In the genomic region with DNA sequence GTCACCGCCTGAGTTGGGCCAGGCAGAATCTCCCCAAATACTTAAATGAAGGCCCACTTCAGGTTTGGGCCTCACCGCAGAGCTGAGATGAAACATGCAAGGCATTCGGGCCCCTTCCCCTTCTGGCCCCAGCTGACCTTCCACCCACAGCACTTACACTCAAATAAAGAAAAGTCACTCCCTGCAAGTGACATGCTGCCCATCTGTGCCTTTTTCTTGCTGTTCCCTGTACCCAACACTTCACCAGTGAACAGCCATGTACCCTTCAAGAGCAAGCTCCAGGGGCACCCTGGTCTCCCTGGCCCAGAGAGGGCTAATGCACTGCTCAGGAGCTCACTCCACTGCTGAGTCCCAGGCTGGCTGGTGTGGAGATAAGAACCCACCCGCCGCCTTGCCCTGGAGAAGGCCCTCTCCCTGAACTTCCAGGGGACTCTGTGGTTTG, we compare ENCODE assay signal across 13 cellular contexts. TPM values are rescaled to one million over a fixed set of nuclear protein-coding genes. Genes with fewer than 3 reads are reported as not detected.
DNase-seq lines count a peak whose midpoint lies in the region; ATAC-seq, FAIRE-seq and TF ChIP-seq lines count a peak whose summit lies in the region.
"Had no signal": no experiment of that assay in that cellular context is flagged by ENCODE, and none has a peak within 500 bp of the region (broad histone marks: within the 10 kb centered on the region; RNA-seq: fewer than 3 reads in every experiment).

No MANE protein-coding gene starts in this region.

- H3K4me1 ChIP-seq in HUES48 (ENCODE audit: control insufficient read depth, insufficient read depth, low read length) (peaks cover 28% of the 10 kb centered on the region), H1 (replicated peaks in 1 of 4; ENCODE audit: control insufficient read depth in 3 of 4, insufficient read depth in 4 of 4, low read length in 3 of 4) (peaks cover 2 to 24% (median 12%) of the 10 kb centered on the region in 4 experiments), lower lobe of right lung (peaks cover 100% of the 10 kb centered on the region), spleen (peaks cover 54 to 99% (median 81%) of the 10 kb centered on the region in 6 donors)

- H3K79me2 ChIP-seq in H1 (ENCODE audit: control insufficient read depth in 1 of 2, insufficient read depth in 2 of 2, low read length in 2 of 2), result no peaks in the 10 kb centered on the region

- H4K5ac ChIP-seq in H1 (ENCODE audit: insufficient read length, low read depth, low read length), result no peak overlapping the region

- no peak overlapping the region for H3K4ac ChIP-seq in H1 (replicated peaks; ENCODE audit: insufficient read length, low read depth, low read length)

- no peak overlapping the region for H2BK120ac ChIP-seq in H1 (replicated peaks; ENCODE audit: low read depth, low read length)

- H3K27me3 ChIP-seq in HUES48 (ENCODE audit: control insufficient read depth, insufficient read depth, low read length) (0 out of 2 replicates have a peak, but pooled peaks cover 5% of the 10 kb centered on the region), H1 (replicated peaks in 1 of 4; ENCODE audit: control insufficient read depth in 3 of 4, extremely low read depth in 1 of 4, insufficient read depth in 3 of 4, low read length in 3 of 4) (no peaks in the 10 kb centered on the region; a peak in 1 of 7 replicates), lower lobe of right lung (ENCODE audit: low read depth) (no peaks in the 10 kb centered on the region), spleen (replicated peaks in 1 of 7) (peaks cover 0 to 5% (median 0%) of the 10 kb centered on the region in 7 donors)

- H2BK12ac ChIP-seq in H1 (ENCODE audit: low read depth, low read length), result peak overlapping the region; percentile 84; the same call in 1 of the 2 replicates

- DNase-seq in H1 (ENCODE audit: low read depth in 1 of 2, low spot score in 2 of 2) (no peak), lower lobe of right lung (peak; percentile 28), spleen (peak; percentile 64), middle frontal gyrus (ENCODE audit: extremely low spot score, low spot score) (no peak), occipital lobe (lab: John Stamatoyannopoulos, UW) (no peak)
- DNase-seq in activated T-cell treated with anti-CD3 and anti-CD28 coated beads, Interleukin-2, amount 50 U/mL, for 48 hours, result no peak
- no peak for DNase-seq in activated CD4-positive, alpha-beta T cell treated with anti-CD3 and anti-CD28 coated beads, Interleukin-2, amount 50 U/mL, for 48 hours
- DNase-seq: activated CD4-positive, alpha-beta T cell treated with anti-CD3 and anti-CD28 coated beads for 4 hours; KG1; naive B cell; stimulated activated CD4-positive, alpha-beta T cell treated with anti-CD3 and anti-CD28 coated beads, Interleukin-15, amount 100 ng/mL, for 24 hours had no signal

- H4K20me1 ChIP-seq in H1 (replicated peaks in 1 of 2; ENCODE audit: control insufficient read depth in 1 of 2, insufficient read depth in 2 of 2, low read length in 2 of 2), result no peaks in the 10 kb centered on the region

- H3K23ac ChIP-seq in H1 (ENCODE audit: insufficient read length), result no peak overlapping the region

- no peak overlapping the region for H2AFZ ChIP-seq in H1 (ENCODE audit: low read length)

- no peak overlapping the region for H3K9ac ChIP-seq in HUES48 (ENCODE audit: low read depth, low read length)
- no peak overlapping the region for H3K9ac ChIP-seq in H1 (replicated peaks in 1 of 4; ENCODE audit: extremely low read depth in 1 of 4, low read depth in 3 of 4, low read length in 3 of 4)

- no peak overlapping the region for H3K14ac ChIP-seq in H1 (ENCODE audit: insufficient read length)

- peak overlapping the region; percentile 51; the same call in 1 of the 2 replicates for H3K18ac ChIP-seq in H1 (ENCODE audit: extremely low read depth, low read length)

- peak overlapping the region; percentile 61 for H4K91ac ChIP-seq in H1 (replicated peaks; ENCODE audit: insufficient read length, low read length)

- TF ChIP-seq RAD21 in H1 (IDR thresholded peaks at IDR 0.05 in 1 of 2, conservative IDR thresholded peaks at IDR 0.05 in 1 of 2; ENCODE audit: low read depth in 2 of 2, low read length in 2 of 2), result no peak

- no peak overlapping the region for H4K8ac ChIP-seq in H1 (ENCODE audit: extremely low read depth, insufficient read depth, low read length)

- TF ChIP-seq EP300 in H1 (IDR thresholded peaks at IDR 0.05; ENCODE audit: borderline replicate concordance in 1 of 2, low read depth in 2 of 2, low read length in 2 of 2), result no peak

- H3K27ac ChIP-seq in HUES48 (ENCODE audit: low read depth, low read length) (peak overlapping the region; percentile 4), H1 (ENCODE audit: low read depth, low read length) (no peak overlapping the region), lower lobe of right lung (peak overlapping the region; percentile 82), spleen (peak overlapping the region in 6 of 8 donors; percentile 29 to 92 (median 83))
- H3K27ac ChIP-seq: epithelial cell of prostate had no signal

- POLR2A ChIA-PET in H1 (lab: Charles Lee; ENCODE audit: partially characterized antibody), result interaction anchor here (0.7 to 2.7 kb wide), 2 partner anchors 11 to 40 kb away, joined by 3 to 6 read pairs; no protein-coding TSS in a partner anchor

- no peaks in the 10 kb centered on the region for H3K36me3 ChIP-seq in HUES48 (ENCODE audit: control insufficient read depth, insufficient read depth, low read length)
- H3K36me3 ChIP-seq in H1 (ENCODE audit: control insufficient read depth in 2 of 4, insufficient read depth in 4 of 4, low read length in 3 of 4), result no peaks in the 10 kb centered on the region
- H3K36me3 ChIP-seq in lower lobe of right lung, result no peaks in the 10 kb centered on the region
- no peaks in the 10 kb centered on the region for H3K36me3 ChIP-seq in spleen

- ATAC-seq in lower lobe of right lung, result no peak

- H2AK5ac ChIP-seq in H1 (ENCODE audit: low read depth, low read length), result no peak overlapping the region; the same call in 1 of the 2 replicates

- peak overlapping the region; percentile 59 to 61; a peak in 2 of 4 replicates for H3K4me2 ChIP-seq in H1 (ENCODE audit: insufficient read depth in 1 of 2, low read depth in 2 of 2, low read length in 2 of 2)

- CTCF ChIA-PET in H1 (lab: Charles Lee; ENCODE audit: partially characterized antibody), result interaction anchor here (1.0 to 13.1 kb wide), 12 partner anchors 9 to 113 kb away, joined by 3 to 100 read pairs (median 5); partner anchors contain the start of gene ZCCHC24

- 0 out of 2 replicates have a peak overlapping the region, but pooled peaks have one; percentile 56 for H2BK20ac ChIP-seq in H1 (ENCODE audit: low read length)

- no peaks in the 10 kb centered on the region for H3K79me1 ChIP-seq in H1 (ENCODE audit: low read depth, low read length)

- TF ChIP-seq CTCF in H1 (IDR thresholded peaks at IDR 0.05; ENCODE audit: control extremely low read depth in 1 of 3, insufficient read depth in 1 of 3, low read depth in 1 of 3, low read length in 3 of 3), result no peak
- TF ChIP-seq CTCF in lower lobe of right lung (IDR thresholded peaks at IDR 0.05), result no peak
- no peak for TF ChIP-seq CTCF in spleen (IDR thresholded peaks at IDR 0.05 in 8 of 11, conservative IDR thresholded peaks at IDR 0.05 in 3 of 11)

- no peak overlapping the region for H2BK5ac ChIP-seq in H1 (ENCODE audit: low read depth, low read length)

- WGBS in H1 (ENCODE audit: extremely low coverage in 1 of 2, insufficient coverage in 1 of 2, insufficient read length in 1 of 2, insufficient replicate concordance in 2 of 2, low coverage in 1 of 2, low lambda C conversion rate in 2 of 2, missing lambda C conversion rate in 1 of 2), 2 experiments, result 71% methylated on average over 5 of the region's 5 CpGs; no CpG with 5 or more reads in 1 of the 2 experiments
- 63 to 85% (median 65%) methylated on average over 5 of the region's 5 CpGs for WGBS in spleen, 5 donors

- 0 out of 2 replicates have a peak overlapping the region, but pooled peaks have one; percentile 83 for H2BK15ac ChIP-seq in H1 (ENCODE audit: low read length)

- peaks cover 5% of the 10 kb centered on the region; the same call in 1 of the 2 replicates for H3K23me2 ChIP-seq in H1 (ENCODE audit: low read depth, low read length)

- intact Hi-C loops in lower lobe of right lung (cut with DNase I) (no loop called here), spleen (cut with DNase I; ENCODE audit: low total_unique reads) (no loop called here)

- TF ChIP-seq POLR2A in H1 (IDR thresholded peaks at IDR 0.05; ENCODE audit: control extremely low read depth in 1 of 2, low read depth in 2 of 2, low read length in 2 of 2) (no peak), spleen (IDR thresholded peaks at IDR 0.05) (no peak)

- H3K4me3 ChIP-seq in HUES48 (ENCODE audit: low read depth, low read length) (peak overlapping the region; percentile 44; the same call in 1 of the 2 replicates), H1 (ENCODE audit: extremely low read depth in 1 of 4, insufficient read depth in 2 of 4, low read depth in 3 of 4, low read length in 4 of 4) (peak overlapping the region in 1 of 4 experiments; percentile 49; a peak in 2 of 8 replicates), lower lobe of right lung (no peak overlapping the region), spleen (peak overlapping the region in 1 of 8 donors; percentile 4)

- no peak for FAIRE-seq in H1 (lab: Jason Lieb, UNC)

- H3K9me3 ChIP-seq in HUES48 (ENCODE audit: control insufficient read depth, insufficient read depth, low read length), result no peaks in the 10 kb centered on the region
- no peaks in the 10 kb centered on the region for H3K9me3 ChIP-seq in H1 (ENCODE audit: insufficient read depth in 2 of 2, low read depth in 1 of 2, low read length in 1 of 2)
- H3K9me3 ChIP-seq in lower lobe of right lung, result no peaks in the 10 kb centered on the region
- no peaks in the 10 kb centered on the region for H3K9me3 ChIP-seq in spleen

- no peak overlapping the region for H3K56ac ChIP-seq in H1 (replicated peaks; ENCODE audit: insufficient read length, low read depth, low read length)

RNA-seq across cellular contexts. Expression of gene ZCCHC24, which starts 40.7 kb away (rescaled TPM):
- 6.2 and 6.9 TPM in 2 replicates for total RNA-seq in H1 (2021; fragmentation: NEBNext Ultra II Directional; extraction: Animal tissue kit (Norgen Biotek cat#: 25700))
- 3.9 and 5.8 TPM in 2 replicates for polyA plus RNA-seq in H1 (2011; rRNA removed)
- polyA plus RNA-seq in H1 (2011; cell fraction: cytosol; rRNA removed), result 4.1 TPM
- 4.5 TPM for polyA plus RNA-seq in H1 (2011; cell fraction: nucleus; rRNA removed)
- 3.1 to 4.4 TPM (median 4.3 TPM) in 4 replicates for polyA plus RNA-seq in H1 (2012, experiment 1 of 2)
- polyA plus RNA-seq in H1 (2012, experiment 2 of 2), result 3.8 TPM
- polyA plus RNA-seq in H1 (2013, experiment 1 of 2), result 3.6 TPM
- 3.8 TPM for polyA plus RNA-seq in H1 (2013, experiment 2 of 2)
- 3.4 and 3.7 TPM in 2 replicates for polyA minus RNA-seq in H1 (2011; rRNA and poly(A)+ RNA removed)
- polyA minus RNA-seq in H1 (2011; cell fraction: cytosol; rRNA and poly(A)+ RNA removed), result 4.0 TPM
- polyA minus RNA-seq in H1 (2011; cell fraction: nucleus; rRNA and poly(A)+ RNA removed), result 3.2 TPM
- total RNA-seq in lower lobe of right lung, result 34.7 TPM
- total RNA-seq in spleen, result 10 to 100 TPM; 12.6 to 34.1 (median 27.1) TPM
- polyA plus RNA-seq in spleen, result 10 to 100 TPM in 1 of 3 donors, 1 to 10 TPM in 2; 4.9 to 11.8 (median 5.8) TPM
- 6.2 TPM for total RNA-seq in occipital lobe

RNA-seq across cellular contexts. Expression of gene PPIF, which starts 57.4 kb away (rescaled TPM):
- total RNA-seq in H1 (2021; fragmentation: NEBNext Ultra II Directional; extraction: Animal tissue kit (Norgen Biotek cat#: 25700)), result 70.2 and 74.9 TPM in 2 replicates
- polyA plus RNA-seq in H1 (2011; rRNA removed) (77.6 and 107 TPM in 2 replicates), spleen (10 to 100 TPM; 29.2 to 66.9 (median 33.5) TPM)
- polyA plus RNA-seq in H1 (2011; cell fraction: cytosol; rRNA removed), result 91.0 TPM
- polyA plus RNA-seq in H1 (2011; cell fraction: nucleus; rRNA removed), result 104 TPM
- polyA plus RNA-seq in H1 (2012, experiment 1 of 2), result 66.7 to 100 TPM (median 84.3 TPM) in 4 replicates
- 67.0 TPM for polyA plus RNA-seq in H1 (2012, experiment 2 of 2)
- 54.5 TPM for polyA plus RNA-seq in H1 (2013, experiment 1 of 2)
- 54.9 TPM for polyA plus RNA-seq in H1 (2013, experiment 2 of 2)
- polyA minus RNA-seq in H1 (2011; rRNA and poly(A)+ RNA removed), result 62.8 and 81.2 TPM in 2 replicates
- 40.5 TPM for polyA minus RNA-seq in H1 (2011; cell fraction: cytosol; rRNA and poly(A)+ RNA removed)
- 52.5 TPM for polyA minus RNA-seq in H1 (2011; cell fraction: nucleus; rRNA and poly(A)+ RNA removed)
- total RNA-seq in lower lobe of right lung (28.5 TPM), spleen (10 to 100 TPM; 65.0 to 99.3 (median 73.2) TPM), occipital lobe (5.8 TPM)

Comparison
In these comparisons a context has a peak if more than half of its experiments do, and no peak if none do; other contexts are left out.
1. DNase-seq: peak in lower lobe of right lung (single experiment) and spleen (single experiment); none in H1 (0 of 2), activated T-cell treated with anti-CD3 and anti-CD28 coated beads, Interleukin-2, amount 50 U/mL, for 48 hours (0 of 2), middle frontal gyrus (single experiment), activated CD4-positive, alpha-beta T cell treated with anti-CD3 and anti-CD28 coated beads, Interleukin-2, amount 50 U/mL, for 48 hours (0 of 2) and occipital lobe (single experiment).